8 cellular contexts compared by ENCODE assay signal in genomic region chr18:5295231-5295920, GRCh38. TPM values are rescaled to one million over a fixed set of nuclear protein-coding genes. Genes with fewer than 3 reads are reported as not detected.
DNase-seq lines count a peak whose midpoint lies in the region; ATAC-seq, FAIRE-seq and TF ChIP-seq lines count a peak whose summit lies in the region.

Gene ZBTB14, minus strand, starts transcription at chr18:5295726. Its CDS starts 2,480 bp downstream, at chr18:5293246.

- WGBS in pancreas, 2 donors: 0 to 1% methylated on average over 14 to 116 of the region's 116 CpGs
- WGBS in tibial nerve, 2 donors: 0 to 3% methylated on average over 6 to 52 of the region's 116 CpGs

- no peaks in the 10 kb centered on the region for H3K27me3 ChIP-seq in pancreas
- no peaks in the 10 kb centered on the region for H3K27me3 ChIP-seq in tibial nerve

- no peak for FAIRE-seq in pancreas (lab: Jason Lieb, UNC)

- H3K36me3 ChIP-seq in pancreas (peaks cover 0 to 13% (median 9%) of the 10 kb centered on the region in 3 donors), tibial nerve (peaks cover 0 to 16% (median 0%) of the 10 kb centered on the region in 3 donors)

- H3K27ac ChIP-seq in pancreas: peak within 1 kb of the TSS; percentile 98 to 99 (median 98)
- peak within 1 kb of the TSS; percentile 92 to 100 (median 98) for H3K27ac ChIP-seq in tibial nerve

- TF ChIP-seq CTCF in pancreas (IDR thresholded peaks at IDR 0.05) (no peak), tibial nerve (IDR thresholded peaks at IDR 0.05) (no peak)

- peak; percentile 94 for DNase-seq in COLO668 (lab: John Stamatoyannopoulos, UW; ENCODE audit: unreplicated experiment)
- DNase-seq in activated naive CD8-positive, alpha-beta T cell treated with anti-CD3 and anti-CD28 coated beads, Interleukin-2, amount 50 U/mL, for 16 hours (ENCODE audit: low read depth, low spot score): peak; percentile 25
- peak; percentile 80 for DNase-seq in Right ventricle myocardium superior
- peak; percentile 69 to 87 (median 78) for DNase-seq in pancreas
- DNase-seq in tibial nerve (ENCODE audit: low spot score in 2 of 2): peak; percentile 8 to 20

- TF ChIP-seq EP300 in tibial nerve (IDR thresholded peaks at IDR 0.05): no peak

- H3K4me1 ChIP-seq in pancreas (peaks cover 0 to 14% (median 11%) of the 10 kb centered on the region in 3 donors), tibial nerve (peaks cover 0 to 22% (median 11%) of the 10 kb centered on the region in 4 donors)

- H3K4me3 ChIP-seq in pancreas (peak within 1 kb of the TSS; percentile 63 to 90 (median 82)), tibial nerve (peak within 1 kb of the TSS; percentile 74 to 94 (median 90))

- intact Hi-C loops in Right ventricle myocardium superior (cut with DNase I) (loop anchor here (5.0 kb wide), 1 partner anchor 58 kb away; no protein-coding TSS in a partner anchor), pancreas (cut with DNase I) (no loop called here)

- ATAC-seq in GM19397 (IDR thresholded peaks at IDR 0.05; ENCODE audit: unreplicated experiment): peak; percentile 39
- ATAC-seq in HG03558 (IDR thresholded peaks at IDR 0.05; ENCODE audit: extremely low read depth, unreplicated experiment): peak; percentile 21
- peak; percentile 25 for ATAC-seq in SK-N-SH treated with all-trans-retinoic acid at 6 μM for 48 hours
- peak; percentile 45 for ATAC-seq in Right ventricle myocardium superior (ENCODE audit: poor library complexity)
- ATAC-seq in pancreas: peak; percentile 39 to 56 (median 46)

- H3K9me3 ChIP-seq in pancreas (no peaks in the 10 kb centered on the region), tibial nerve (no peaks in the 10 kb centered on the region)

- no peak for TF ChIP-seq POLR2A in tibial nerve (IDR thresholded peaks at IDR 0.05)

TF ChIP-seq in SK-N-SH treated with all-trans-retinoic acid at 6 μM for 48 hours, 23 proteins besides CTCF, POLR2A, EP300 and RAD21:
- TF ChIP-seq POU6F1 (CRISPR knock-in tag; IDR thresholded peaks at IDR 0.05; ENCODE audit: borderline replicate concordance, low read depth): no peak
- TF ChIP-seq SNAI2 (CRISPR knock-in tag; IDR thresholded peaks at IDR 0.05): no peak
- no peak for TF ChIP-seq ZFP3 (CRISPR knock-in tag; IDR thresholded peaks at IDR 0.05)

RNA-seq across cellular contexts. Expression of gene ZBTB14, which starts in this region (rescaled TPM):
- total RNA-seq in Right ventricle myocardium superior (7.8 TPM), pancreas (1 to 10 TPM; 4.8 to 7.9 (median 6.8) TPM), tibial nerve (10 to 100 TPM in 3 of 4 donors, 1 to 10 TPM in 1; 9.8 to 13.3 (median 11.1) TPM)
- polyA plus RNA-seq in pancreas: 1 to 10 TPM; 3.6 to 7.7 TPM

Comparison
In these comparisons a context has a peak if more than half of its experiments do, and no peak if none do; other contexts are left out.
1. Peak in every context shown above with its lines: DNase-seq, ATAC-seq, H3K4me3 ChIP-seq and H3K27ac ChIP-seq.
2. DNase-seq: peak in every context shown above with its lines; median percentile 94 in COLO668; 80 in Right ventricle myocardium superior; 78 in pancreas; 25 in activated naive CD8-positive, alpha-beta T cell treated with anti-CD3 and anti-CD28 coated beads, Interleukin-2, amount 50 U/mL, for 16 hours; 14 in tibial nerve.